Comparison of ENCODE assay signal across 2 cellular contexts in genomic region chr1:190949932-190950331, GRCh38.
TF ChIP-seq lines count a peak whose summit lies in the region.

No MANE protein-coding gene starts in this region.

TF ChIP-seq in H1, 55 proteins besides CTCF, POLR2A, EP300 and RAD21:
- TF ChIP-seq E2F6 (IDR thresholded peaks at IDR 0.05) = no peak
- no peak for TF ChIP-seq CBX5 (IDR thresholded peaks at IDR 0.05; ENCODE audit: low read depth, low read length)
- no peak for TF ChIP-seq NRF1 (IDR thresholded peaks at IDR 0.05; ENCODE audit: low read depth, low read length)
- TF ChIP-seq YY1 (IDR thresholded peaks at IDR 0.05; ENCODE audit: low read depth, low read length) = no peak
- TF ChIP-seq GTF2F1 (IDR thresholded peaks at IDR 0.05; ENCODE audit: borderline replicate concordance, low read depth, low read length) = no peak
- no peak for TF ChIP-seq CHD2 (IDR thresholded peaks at IDR 0.05; ENCODE audit: low read length)
- no peak for TF ChIP-seq CHD7 (IDR thresholded peaks at IDR 0.05; ENCODE audit: insufficient replicate concordance, low read length)
- TF ChIP-seq BCL11A (IDR thresholded peaks at IDR 0.05; ENCODE audit: low read depth in 2 of 2, low read length in 2 of 2) = no peak
- no peak for TF ChIP-seq SP4 (IDR thresholded peaks at IDR 0.05; ENCODE audit: low read length)

TF ChIP-seq in WTC11, 78 proteins besides CTCF, POLR2A, EP300 and RAD21:
- TF ChIP-seq, protein P1, sequence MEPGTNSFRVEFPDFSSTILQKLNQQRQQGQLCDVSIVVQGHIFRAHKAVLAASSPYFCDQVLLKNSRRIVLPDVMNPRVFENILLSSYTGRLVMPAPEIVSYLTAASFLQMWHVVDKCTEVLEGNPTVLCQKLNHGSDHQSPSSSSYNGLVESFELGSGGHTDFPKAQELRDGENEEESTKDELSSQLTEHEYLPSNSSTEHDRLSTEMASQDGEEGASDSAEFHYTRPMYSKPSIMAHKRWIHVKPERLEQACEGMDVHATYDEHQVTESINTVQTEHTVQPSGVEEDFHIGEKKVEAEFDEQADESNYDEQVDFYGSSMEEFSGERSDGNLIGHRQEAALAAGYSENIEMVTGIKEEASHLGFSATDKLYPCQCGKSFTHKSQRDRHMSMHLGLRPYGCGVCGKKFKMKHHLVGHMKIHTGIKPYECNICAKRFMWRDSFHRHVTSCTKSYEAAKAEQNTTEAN (CRISPR knock-in tag; IDR thresholded peaks at IDR 0.05) = no peak
- TF ChIP-seq ETV6 (CRISPR knock-in tag; IDR thresholded peaks at IDR 0.05) (no peak), MAX (CRISPR knock-in tag; IDR thresholded peaks at IDR 0.05) (no peak), MXD4 (CRISPR knock-in tag; IDR thresholded peaks at IDR 0.05; ENCODE audit: borderline replicate concordance) (no peak), PRRX2 (CRISPR knock-in tag; IDR thresholded peaks at IDR 0.05) (no peak), ESRRA (CRISPR knock-in tag; IDR thresholded peaks at IDR 0.05; ENCODE audit: borderline replicate concordance) (no peak), ARID4B (CRISPR knock-in tag; IDR thresholded peaks at IDR 0.05; ENCODE audit: borderline replicate concordance) (no peak), GTF2I (CRISPR knock-in tag; conservative IDR thresholded peaks at IDR 0.05) (no peak), SOX15 (CRISPR knock-in tag; IDR thresholded peaks at IDR 0.05) (no peak), SP1 (CRISPR knock-in tag; conservative IDR thresholded peaks at IDR 0.05) (no peak), RORB (CRISPR knock-in tag; IDR thresholded peaks at IDR 0.05) (no peak), ZNF423 (CRISPR knock-in tag; IDR thresholded peaks at IDR 0.05) (no peak)
- TF ChIP-seq, protein P2, sequence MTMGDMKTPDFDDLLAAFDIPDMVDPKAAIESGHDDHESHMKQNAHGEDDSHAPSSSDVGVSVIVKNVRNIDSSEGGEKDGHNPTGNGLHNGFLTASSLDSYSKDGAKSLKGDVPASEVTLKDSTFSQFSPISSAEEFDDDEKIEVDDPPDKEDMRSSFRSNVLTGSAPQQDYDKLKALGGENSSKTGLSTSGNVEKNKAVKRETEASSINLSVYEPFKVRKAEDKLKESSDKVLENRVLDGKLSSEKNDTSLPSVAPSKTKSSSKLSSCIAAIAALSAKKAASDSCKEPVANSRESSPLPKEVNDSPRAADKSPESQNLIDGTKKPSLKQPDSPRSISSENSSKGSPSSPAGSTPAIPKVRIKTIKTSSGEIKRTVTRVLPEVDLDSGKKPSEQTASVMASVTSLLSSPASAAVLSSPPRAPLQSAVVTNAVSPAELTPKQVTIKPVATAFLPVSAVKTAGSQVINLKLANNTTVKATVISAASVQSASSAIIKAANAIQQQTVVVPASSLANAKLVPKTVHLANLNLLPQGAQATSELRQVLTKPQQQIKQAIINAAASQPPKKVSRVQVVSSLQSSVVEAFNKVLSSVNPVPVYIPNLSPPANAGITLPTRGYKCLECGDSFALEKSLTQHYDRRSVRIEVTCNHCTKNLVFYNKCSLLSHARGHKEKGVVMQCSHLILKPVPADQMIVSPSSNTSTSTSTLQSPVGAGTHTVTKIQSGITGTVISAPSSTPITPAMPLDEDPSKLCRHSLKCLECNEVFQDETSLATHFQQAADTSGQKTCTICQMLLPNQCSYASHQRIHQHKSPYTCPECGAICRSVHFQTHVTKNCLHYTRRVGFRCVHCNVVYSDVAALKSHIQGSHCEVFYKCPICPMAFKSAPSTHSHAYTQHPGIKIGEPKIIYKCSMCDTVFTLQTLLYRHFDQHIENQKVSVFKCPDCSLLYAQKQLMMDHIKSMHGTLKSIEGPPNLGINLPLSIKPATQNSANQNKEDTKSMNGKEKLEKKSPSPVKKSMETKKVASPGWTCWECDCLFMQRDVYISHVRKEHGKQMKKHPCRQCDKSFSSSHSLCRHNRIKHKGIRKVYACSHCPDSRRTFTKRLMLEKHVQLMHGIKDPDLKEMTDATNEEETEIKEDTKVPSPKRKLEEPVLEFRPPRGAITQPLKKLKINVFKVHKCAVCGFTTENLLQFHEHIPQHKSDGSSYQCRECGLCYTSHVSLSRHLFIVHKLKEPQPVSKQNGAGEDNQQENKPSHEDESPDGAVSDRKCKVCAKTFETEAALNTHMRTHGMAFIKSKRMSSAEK (CRISPR knock-in tag; IDR thresholded peaks at IDR 0.05; ENCODE audit: borderline replicate concordance) = no peak
- TF ChIP-seq, protein P3, sequence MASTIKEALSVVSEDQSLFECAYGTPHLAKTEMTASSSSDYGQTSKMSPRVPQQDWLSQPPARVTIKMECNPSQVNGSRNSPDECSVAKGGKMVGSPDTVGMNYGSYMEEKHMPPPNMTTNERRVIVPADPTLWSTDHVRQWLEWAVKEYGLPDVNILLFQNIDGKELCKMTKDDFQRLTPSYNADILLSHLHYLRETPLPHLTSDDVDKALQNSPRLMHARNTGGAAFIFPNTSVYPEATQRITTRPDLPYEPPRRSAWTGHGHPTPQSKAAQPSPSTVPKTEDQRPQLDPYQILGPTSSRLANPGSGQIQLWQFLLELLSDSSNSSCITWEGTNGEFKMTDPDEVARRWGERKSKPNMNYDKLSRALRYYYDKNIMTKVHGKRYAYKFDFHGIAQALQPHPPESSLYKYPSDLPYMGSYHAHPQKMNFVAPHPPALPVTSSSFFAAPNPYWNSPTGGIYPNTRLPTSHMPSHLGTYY (CRISPR knock-in tag; IDR thresholded peaks at IDR 0.05) = no peak
- TF ChIP-seq, protein P4, sequence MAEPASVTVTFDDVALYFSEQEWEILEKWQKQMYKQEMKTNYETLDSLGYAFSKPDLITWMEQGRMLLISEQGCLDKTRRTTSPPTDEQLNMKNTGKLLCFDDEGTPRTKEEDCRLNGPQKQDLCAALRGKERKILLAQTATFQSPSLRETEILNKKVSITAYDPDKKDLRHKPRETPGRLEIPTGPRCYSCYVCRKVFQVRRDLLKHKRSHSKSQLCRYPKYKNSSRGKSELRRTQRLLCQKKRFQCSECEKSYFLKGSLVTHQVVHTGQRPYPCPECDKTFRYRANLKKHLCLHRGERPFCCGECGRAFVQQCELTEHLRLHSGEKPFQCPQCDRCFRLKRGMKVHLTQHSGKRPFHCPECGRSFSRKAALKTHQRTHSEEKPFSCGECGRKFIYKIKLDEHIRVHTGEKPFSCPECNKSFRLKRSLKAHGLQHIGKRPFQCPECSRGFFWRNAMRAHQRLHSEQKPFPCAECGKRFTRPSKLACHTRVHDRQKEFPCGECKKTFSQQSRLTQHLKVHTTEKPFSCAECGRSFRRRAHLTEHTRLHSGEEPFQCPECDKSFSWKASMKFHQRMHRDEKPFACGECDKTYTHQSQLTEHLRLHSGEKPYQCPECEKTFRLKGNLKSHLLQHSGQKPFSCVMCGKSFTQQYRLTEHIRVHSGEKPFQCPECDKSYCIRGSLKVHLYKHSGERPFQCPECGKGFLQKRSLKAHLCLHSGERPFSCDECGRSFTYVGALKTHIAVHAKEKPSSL (CRISPR knock-in tag; conservative IDR thresholded peaks at IDR 0.05) = no peak
- TF ChIP-seq, protein P5, sequence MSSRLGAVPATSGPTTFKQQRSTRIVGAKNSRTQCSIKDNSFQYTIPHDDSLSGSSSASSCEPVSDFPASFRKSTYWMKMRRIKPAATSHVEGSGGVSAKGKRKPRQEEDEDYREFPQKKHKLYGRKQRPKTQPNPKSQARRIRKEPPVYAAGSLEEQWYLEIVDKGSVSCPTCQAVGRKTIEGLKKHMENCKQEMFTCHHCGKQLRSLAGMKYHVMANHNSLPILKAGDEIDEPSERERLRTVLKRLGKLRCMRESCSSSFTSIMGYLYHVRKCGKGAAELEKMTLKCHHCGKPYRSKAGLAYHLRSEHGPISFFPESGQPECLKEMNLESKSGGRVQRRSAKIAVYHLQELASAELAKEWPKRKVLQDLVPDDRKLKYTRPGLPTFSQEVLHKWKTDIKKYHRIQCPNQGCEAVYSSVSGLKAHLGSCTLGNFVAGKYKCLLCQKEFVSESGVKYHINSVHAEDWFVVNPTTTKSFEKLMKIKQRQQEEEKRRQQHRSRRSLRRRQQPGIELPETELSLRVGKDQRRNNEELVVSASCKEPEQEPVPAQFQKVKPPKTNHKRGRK (CRISPR knock-in tag; IDR thresholded peaks at IDR 0.05; ENCODE audit: borderline replicate concordance) = no peak
TF ChIP-seq in WTC11: peak in this region for 0.
